Comparison of ENCODE assay signal across 5 cellular contexts in genomic region chr17:6774906-6775305, GRCh38. TPM values are rescaled to one million over a fixed set of nuclear protein-coding genes. Genes with fewer than 3 reads are reported as not detected.
"Had no signal": no experiment of that assay in that cellular context is flagged by ENCODE, and none has a peak within 500 bp of the region (broad histone marks: within the 10 kb centered on the region; RNA-seq: fewer than 3 reads in every experiment).

No MANE protein-coding gene starts in this region.

RNA-seq across cellular contexts. Expression of gene FBXO39, which starts 1.1 kb away (rescaled TPM):
- total RNA-seq: HepG2, HT-29, HT1080, IMR-90 had no signal
- polyA plus RNA-seq: IgD-negative memory B cell, IMR-90 had no signal

RNA-seq across cellular contexts. Expression of gene XAF1, which starts 19.1 kb away (rescaled TPM):
- total RNA-seq: HT1080 had no signal

RNA-seq across cellular contexts. Expression of gene TEKT1, which starts 56.6 kb away (rescaled TPM):
- total RNA-seq: HepG2, HT-29, HT1080, IMR-90 had no signal
- polyA plus RNA-seq: HepG2, IgD-negative memory B cell, IMR-90 had no signal
